ENCODE assay signal across 8 cellular contexts in the genomic region with DNA sequence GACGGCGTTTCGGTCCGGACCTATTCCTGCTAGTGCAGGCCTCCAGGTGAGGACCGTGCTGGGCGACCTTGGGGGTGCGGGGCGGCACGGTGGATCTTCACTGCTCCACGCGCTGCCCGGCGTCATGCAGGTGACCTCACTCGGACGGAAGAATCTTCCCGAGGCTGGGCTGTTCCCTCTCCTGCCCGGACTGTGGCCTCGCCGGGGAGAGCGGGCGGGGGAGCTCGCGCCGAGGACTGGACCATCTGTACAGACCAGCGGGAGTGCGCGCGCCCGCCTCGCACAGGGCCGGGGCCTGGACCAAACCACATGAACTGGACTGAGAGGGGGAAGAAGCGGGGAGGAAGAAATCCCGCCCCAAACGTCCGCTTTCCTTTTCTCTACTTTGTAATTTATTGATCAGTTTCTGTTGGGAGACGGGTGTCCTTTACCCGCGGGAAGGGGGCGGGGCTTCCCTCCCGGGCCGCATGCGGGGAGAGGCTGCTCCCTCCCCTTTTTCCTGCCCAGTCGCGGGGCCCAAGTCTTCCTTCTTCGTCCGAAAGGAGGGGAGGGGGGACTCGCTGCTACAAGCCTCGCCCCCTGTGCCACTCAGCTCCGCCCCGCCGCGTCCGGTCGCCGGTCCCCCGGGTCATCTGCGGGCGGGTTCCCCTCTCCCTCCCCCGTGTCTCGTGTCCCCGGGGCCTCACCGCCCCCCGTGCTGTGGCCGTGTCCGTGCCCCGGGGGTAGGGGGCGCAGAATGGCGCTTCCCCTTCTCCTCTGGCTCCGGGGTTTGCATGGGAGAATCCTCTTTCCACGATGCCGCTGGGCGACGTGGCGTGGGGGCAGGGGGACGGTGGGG. TPM values are rescaled to one million over a fixed set of nuclear protein-coding genes. Genes with fewer than 3 reads are reported as not detected.
A peak's percentile ranks its signal among the peaks of the same experiment; 100 is the strongest.
DNase-seq lines count a peak whose midpoint lies in the region; ATAC-seq and TF ChIP-seq lines count a peak whose summit lies in the region.

No MANE protein-coding gene starts in this region.

- H3K27ac ChIP-seq in mammary epithelial cell (ENCODE audit: insufficient read depth, low read depth, low read length) = no peak overlapping the region

- H4K20me1 ChIP-seq in mammary epithelial cell (ENCODE audit: insufficient read depth, low read length) = no peaks in the 10 kb centered on the region

- dilution Hi-C loops in mammary epithelial cell (cut with HindIII; ENCODE audit: low sequenced_read_pairs) = no loop called here

- H3K4me3 Mint-ChIP-seq in activated CD4-positive, alpha-beta T cell treated with anti-CD3 and anti-CD28 coated beads for 36 hours = peak overlapping the region; percentile 67

- no TSS peak for BruUV-seq in mammary epithelial cell (replicated peaks; lab: Mats Ljungman, UMichigan)

- intact Hi-C loops in activated CD4-positive, alpha-beta T cell treated with anti-CD3 and anti-CD28 coated beads for 36 hours (cut with DNase I, micrococcal nuclease) = loop anchor here (2.0 to 5.0 kb wide), 3 partner anchors 93 to 292 kb away; a partner anchor contains a TSS
- intact Hi-C loops in mammary epithelial cell (cut with micrococcal nuclease) = no loop called here

- in situ Hi-C loops in mammary epithelial cell (cut with MboI; ENCODE audit: low sequenced_read_pairs in 2 of 2) = loop anchor here (10.0 kb wide), 2 partner anchors 54 to 56 kb away; no protein-coding TSS in a partner anchor

- H3K4me1 Mint-ChIP-seq in activated CD4-positive, alpha-beta T cell treated with anti-CD3 and anti-CD28 coated beads for 36 hours = peaks cover 26% of the 10 kb centered on the region

- no peaks in the 10 kb centered on the region for H3K79me2 ChIP-seq in mammary epithelial cell (ENCODE audit: insufficient read depth, low read length)

- TF ChIP-seq CTCF in mammary epithelial cell (conservative IDR thresholded peaks at IDR 0.05 in 1 of 2, IDR thresholded peaks at IDR 0.05 in 1 of 2; ENCODE audit: extremely low read depth in 1 of 2, insufficient read depth in 1 of 2, low read depth in 1 of 2, low read length in 2 of 2) = no peak

- CTCF ChIA-PET in activated CD4-positive, alpha-beta T cell treated with anti-CD3 and anti-CD28 coated beads for 36 hours (lab: Charles Lee) = interaction anchor here (0.6 to 1.8 kb wide), 4 partner anchors 37 to 157 kb away, joined by 3 to 7 read pairs (median 4); a partner anchor contains a TSS
- CTCF ChIA-PET in mammary epithelial cell (lab: Charles Lee; ENCODE audit: low non-redundant PET) = no interaction called here

- H3K27me3 ChIP-seq in mammary epithelial cell (ENCODE audit: insufficient read depth, low read length) = no peaks in the 10 kb centered on the region
- H3K27me3 ChIP-seq in iPS-15b (ENCODE audit: control insufficient read depth, insufficient read depth, low read length) = peaks cover 21% of the 10 kb centered on the region

- no peak for ATAC-seq in activated CD4-positive, alpha-beta T cell treated with anti-CD3 and anti-CD28 coated beads for 36 hours
- ATAC-seq in GM19463 (IDR thresholded peaks at IDR 0.05; ENCODE audit: unreplicated experiment) = no peak

- DNase-seq in activated CD4-positive, alpha-beta T cell treated with anti-CD3 and anti-CD28 coated beads for 36 hours = peak; percentile 61
- no peak for DNase-seq in activated CD4-positive, alpha-beta T cell treated with anti-CD3 and anti-CD28 coated beads for 1 hour
- peak; percentile 63 for DNase-seq in NCI-H1694 treated with DMSO at 0.1 percent for 48 hours (lab: John Stamatoyannopoulos, UW)
- DNase-seq in T-helper 1 cell = peak in 4 of 5 donors; percentile 21 to 47 (median 30)
- DNase-seq in mammary epithelial cell = peak; percentile 68
- DNase-seq in renal cortical epithelial cell (ENCODE audit: low read depth) = peak; percentile 23

- H3K27ac Mint-ChIP-seq in activated CD4-positive, alpha-beta T cell treated with anti-CD3 and anti-CD28 coated beads for 36 hours = no peak overlapping the region

- peaks cover 67% of the 10 kb centered on the region for H3K27me3 Mint-ChIP-seq in activated CD4-positive, alpha-beta T cell treated with anti-CD3 and anti-CD28 coated beads for 36 hours

- H3K9ac ChIP-seq in mammary epithelial cell (ENCODE audit: insufficient read depth, low read length) (peak overlapping the region; percentile 51), iPS-15b (ENCODE audit: low read depth, low read length) (peak overlapping the region; percentile 71)

- peak overlapping the region; percentile 98 for H3K4me2 ChIP-seq in mammary epithelial cell (ENCODE audit: insufficient read depth, low read depth, low read length)

- peaks cover 19% of the 10 kb centered on the region for H3K4me1 ChIP-seq in mammary epithelial cell (ENCODE audit: insufficient read depth, low read length)
- H3K4me1 ChIP-seq in iPS-15b (ENCODE audit: control insufficient read depth, insufficient read depth, low read length) = peaks cover 12% of the 10 kb centered on the region

- peaks cover 2% of the 10 kb centered on the region for H3K36me3 Mint-ChIP-seq in activated CD4-positive, alpha-beta T cell treated with anti-CD3 and anti-CD28 coated beads for 36 hours (ENCODE audit: low read depth)

- no peaks in the 10 kb centered on the region for H3K9me3 Mint-ChIP-seq in activated CD4-positive, alpha-beta T cell treated with anti-CD3 and anti-CD28 coated beads for 36 hours (ENCODE audit: low read depth)

- H2AFZ ChIP-seq in mammary epithelial cell (ENCODE audit: low read depth, low read length) = peak overlapping the region; percentile 78

- H3K4me3 ChIP-seq in mammary epithelial cell (replicated peaks in 1 of 3; ENCODE audit: insufficient read depth in 1 of 3, low read depth in 2 of 3, low read length in 3 of 3) (peak overlapping the region; percentile 33 to 82 (median 60)), iPS-15b (ENCODE audit: low read depth, low read length) (peak overlapping the region; percentile 99)

- H3K36me3 ChIP-seq in mammary epithelial cell (ENCODE audit: insufficient read depth, low read length) (no peaks in the 10 kb centered on the region), iPS-15b (ENCODE audit: control insufficient read depth, insufficient read depth, low read length) (no peaks in the 10 kb centered on the region)

- POLR2A ChIA-PET in activated CD4-positive, alpha-beta T cell treated with anti-CD3 and anti-CD28 coated beads for 36 hours (lab: Charles Lee) = interaction anchor here (0.6 kb wide), 2 partner anchors 121 to 128 kb away, joined by 3 to 5 read pairs; no protein-coding TSS in a partner anchor

- WGBS in mammary epithelial cell (ENCODE audit: low coverage, missing lambda C conversion rate) = 2% methylated on average over 16 of the region's 75 CpGs

- H3K9me3 ChIP-seq in mammary epithelial cell (replicated peaks; ENCODE audit: insufficient read depth, low read length) = no peaks in the 10 kb centered on the region
- no peaks in the 10 kb centered on the region for H3K9me3 ChIP-seq in iPS-15b (ENCODE audit: control insufficient read depth, insufficient read depth, low read length)

RNA-seq across cellular contexts. Expression of a gene that starts 4.9 kb away (rescaled TPM):
- not detected for total RNA-seq in activated CD4-positive, alpha-beta T cell treated with anti-CD3 and anti-CD28 coated beads for 36 hours
- total RNA-seq in mammary epithelial cell = not detected
- not detected for polyA plus RNA-seq in mammary epithelial cell
- not detected for polyA minus RNA-seq in mammary epithelial cell
- not detected in 2 replicates for total RNA-seq in renal cortical epithelial cell

RNA-seq across cellular contexts. Expression of a gene that starts 7.3 kb away (rescaled TPM):
- 1 to 10 TPM; 1.5 to 1.9 TPM for total RNA-seq in activated CD4-positive, alpha-beta T cell treated with anti-CD3 and anti-CD28 coated beads for 36 hours
- total RNA-seq in mammary epithelial cell = 10 to 100 TPM; 32.7 to 61.8 TPM
- polyA plus RNA-seq in mammary epithelial cell = 12.6 TPM
- polyA minus RNA-seq in mammary epithelial cell = 32.3 TPM
- total RNA-seq in renal cortical epithelial cell = 15.3 and 30.4 TPM in 2 replicates

RNA-seq across cellular contexts. Expression of a gene that starts 31.0 kb away (rescaled TPM):
- 1 to 10 TPM; 5.4 to 6.1 TPM for total RNA-seq in activated CD4-positive, alpha-beta T cell treated with anti-CD3 and anti-CD28 coated beads for 36 hours
- total RNA-seq in mammary epithelial cell = 1 to 10 TPM; 1.0 to 5.4 TPM
- polyA plus RNA-seq in mammary epithelial cell = 2.4 TPM
- not detected for polyA minus RNA-seq in mammary epithelial cell
- 2.6 and 3.6 TPM in 2 replicates for total RNA-seq in renal cortical epithelial cell

RNA-seq across cellular contexts. Expression of a gene that starts 31.4 kb away (rescaled TPM):
- total RNA-seq in activated CD4-positive, alpha-beta T cell treated with anti-CD3 and anti-CD28 coated beads for 36 hours = 1 to 10 TPM; 1.7 to 2.0 TPM
- total RNA-seq in mammary epithelial cell = 1 to 10 TPM in 1 of 2 donors, under 1 TPM in 1; 0.67 to 2.0 TPM
- polyA plus RNA-seq in mammary epithelial cell = 0.84 TPM
- polyA minus RNA-seq in mammary epithelial cell = not detected
- total RNA-seq in renal cortical epithelial cell = 0.45 TPM in 1 of 2 replicates, not detected in the other

RNA-seq across cellular contexts. Expression of a gene that starts 36.2 kb away (rescaled TPM):
- total RNA-seq in activated CD4-positive, alpha-beta T cell treated with anti-CD3 and anti-CD28 coated beads for 36 hours = 1 to 10 TPM; 3.5 to 4.3 TPM
- total RNA-seq in mammary epithelial cell = 1 to 10 TPM; 3.6 to 3.8 TPM
- polyA plus RNA-seq in mammary epithelial cell = 1.5 TPM
- polyA minus RNA-seq in mammary epithelial cell = not detected
- total RNA-seq in renal cortical epithelial cell = 2.5 and 7.5 TPM in 2 replicates
